In the genomic region with DNA sequence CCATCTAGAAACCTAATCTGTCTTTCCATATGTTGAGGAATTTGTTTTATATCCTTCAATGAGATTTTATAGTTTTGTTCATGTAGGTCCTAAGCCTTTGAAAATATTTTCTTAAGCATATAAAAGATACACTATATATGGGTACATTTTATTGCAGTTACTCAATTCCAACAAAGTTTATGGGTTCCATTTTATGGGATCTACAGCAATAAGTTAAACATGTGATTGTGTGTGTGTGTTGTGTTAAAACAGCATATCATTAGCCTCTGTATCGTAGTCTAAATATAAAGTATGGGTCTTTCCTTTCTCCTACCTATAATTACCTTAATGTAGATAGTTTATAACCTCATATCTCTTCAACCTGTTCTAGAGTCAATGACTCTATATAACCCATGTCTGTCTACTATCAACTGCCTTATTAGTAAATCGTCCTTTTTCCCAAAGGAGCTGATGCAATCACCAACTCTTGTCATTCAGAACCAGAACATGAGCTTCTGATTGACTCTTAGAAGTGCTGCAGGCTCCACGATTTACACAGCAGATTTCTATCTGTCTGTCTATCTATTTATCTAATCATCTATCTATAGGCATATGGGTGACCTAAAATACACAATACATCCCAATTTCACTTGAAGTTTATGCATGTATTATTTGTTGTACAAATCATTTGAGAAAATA, we compare ENCODE assay signal across 2 cellular contexts.
A peak's percentile ranks its signal among the peaks of the same experiment; 100 is the strongest.
TF ChIP-seq lines count a peak whose summit lies in the region.

No MANE protein-coding gene starts in this region.

TF ChIP-seq in HEK293, 187 proteins besides CTCF, POLR2A, EP300 and RAD21 (continued from another document):
- TF ChIP-seq ZNF221 (tag by site-specific recombination; IDR thresholded peaks at IDR 0.05; ENCODE audit: borderline replicate concordance): no peak
- TF ChIP-seq OVOL3 (tag by site-specific recombination; IDR thresholded peaks at IDR 0.05): 0 out of 2 replicates have a peak, but pooled peaks have one; percentile 15
- TF ChIP-seq ZNF112 (tag by site-specific recombination; IDR thresholded peaks at IDR 0.05): no peak
- TF ChIP-seq ZNF146 (tag by site-specific recombination; IDR thresholded peaks at IDR 0.05): no peak
- TF ChIP-seq, protein P1, sequence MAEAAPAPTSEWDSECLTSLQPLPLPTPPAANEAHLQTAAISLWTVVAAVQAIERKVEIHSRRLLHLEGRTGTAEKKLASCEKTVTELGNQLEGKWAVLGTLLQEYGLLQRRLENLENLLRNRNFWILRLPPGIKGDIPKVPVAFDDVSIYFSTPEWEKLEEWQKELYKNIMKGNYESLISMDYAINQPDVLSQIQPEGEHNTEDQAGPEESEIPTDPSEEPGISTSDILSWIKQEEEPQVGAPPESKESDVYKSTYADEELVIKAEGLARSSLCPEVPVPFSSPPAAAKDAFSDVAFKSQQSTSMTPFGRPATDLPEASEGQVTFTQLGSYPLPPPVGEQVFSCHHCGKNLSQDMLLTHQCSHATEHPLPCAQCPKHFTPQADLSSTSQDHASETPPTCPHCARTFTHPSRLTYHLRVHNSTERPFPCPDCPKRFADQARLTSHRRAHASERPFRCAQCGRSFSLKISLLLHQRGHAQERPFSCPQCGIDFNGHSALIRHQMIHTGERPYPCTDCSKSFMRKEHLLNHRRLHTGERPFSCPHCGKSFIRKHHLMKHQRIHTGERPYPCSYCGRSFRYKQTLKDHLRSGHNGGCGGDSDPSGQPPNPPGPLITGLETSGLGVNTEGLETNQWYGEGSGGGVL (tag by site-specific recombination; IDR thresholded peaks at IDR 0.05): no peak
- TF ChIP-seq SCRT1 (tag by site-specific recombination; IDR thresholded peaks at IDR 0.05; ENCODE audit: borderline replicate concordance): 0 out of 2 replicates have a peak, but pooled peaks have one; percentile 51
- no peak for TF ChIP-seq ZNF707 (tag by site-specific recombination; IDR thresholded peaks at IDR 0.05)
- no peak for TF ChIP-seq ZNF350 (tag by site-specific recombination; IDR thresholded peaks at IDR 0.05)
- TF ChIP-seq ZBTB17 (tag by site-specific recombination; IDR thresholded peaks at IDR 0.05): no peak
- TF ChIP-seq ZNF558 (tag by site-specific recombination; IDR thresholded peaks at IDR 0.05): no peak
- TF ChIP-seq ZNF621 (tag by site-specific recombination; IDR thresholded peaks at IDR 0.05): no peak
- TF ChIP-seq ZNF571 (tag by site-specific recombination; IDR thresholded peaks at IDR 0.05): no peak
- no peak for TF ChIP-seq ZNF670 (tag by site-specific recombination; IDR thresholded peaks at IDR 0.05; ENCODE audit: low read depth)
- TF ChIP-seq, protein P2, sequence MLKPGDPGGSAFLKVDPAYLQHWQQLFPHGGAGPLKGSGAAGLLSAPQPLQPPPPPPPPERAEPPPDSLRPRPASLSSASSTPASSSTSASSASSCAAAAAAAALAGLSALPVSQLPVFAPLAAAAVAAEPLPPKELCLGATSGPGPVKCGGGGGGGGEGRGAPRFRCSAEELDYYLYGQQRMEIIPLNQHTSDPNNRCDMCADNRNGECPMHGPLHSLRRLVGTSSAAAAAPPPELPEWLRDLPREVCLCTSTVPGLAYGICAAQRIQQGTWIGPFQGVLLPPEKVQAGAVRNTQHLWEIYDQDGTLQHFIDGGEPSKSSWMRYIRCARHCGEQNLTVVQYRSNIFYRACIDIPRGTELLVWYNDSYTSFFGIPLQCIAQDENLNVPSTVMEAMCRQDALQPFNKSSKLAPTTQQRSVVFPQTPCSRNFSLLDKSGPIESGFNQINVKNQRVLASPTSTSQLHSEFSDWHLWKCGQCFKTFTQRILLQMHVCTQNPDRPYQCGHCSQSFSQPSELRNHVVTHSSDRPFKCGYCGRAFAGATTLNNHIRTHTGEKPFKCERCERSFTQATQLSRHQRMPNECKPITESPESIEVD (tag by site-specific recombination; IDR thresholded peaks at IDR 0.05): peak; percentile 53
- TF ChIP-seq, protein P3, sequence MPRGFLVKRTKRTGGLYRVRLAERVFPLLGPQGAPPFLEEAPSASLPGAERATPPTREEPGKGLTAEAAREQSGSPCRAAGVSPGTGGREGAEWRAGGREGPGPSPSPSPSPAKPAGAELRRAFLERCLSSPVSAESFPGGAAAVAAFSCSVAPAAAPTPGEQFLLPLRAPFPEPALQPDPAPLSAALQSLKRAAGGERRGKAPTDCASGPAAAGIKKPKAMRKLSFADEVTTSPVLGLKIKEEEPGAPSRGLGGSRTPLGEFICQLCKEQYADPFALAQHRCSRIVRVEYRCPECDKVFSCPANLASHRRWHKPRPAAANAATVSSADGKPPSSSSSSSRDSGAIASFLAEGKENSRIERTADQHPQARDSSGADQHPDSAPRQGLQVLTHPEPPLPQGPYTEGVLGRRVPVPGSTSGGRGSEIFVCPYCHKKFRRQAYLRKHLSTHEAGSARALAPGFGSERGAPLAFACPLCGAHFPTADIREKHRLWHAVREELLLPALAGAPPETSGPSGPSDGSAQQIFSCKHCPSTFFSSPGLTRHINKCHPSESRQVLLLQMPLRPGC (tag by site-specific recombination; IDR thresholded peaks at IDR 0.05): no peak
- TF ChIP-seq BCL11B (tag by site-specific recombination; IDR thresholded peaks at IDR 0.05; ENCODE audit: low read depth): peak; percentile 58; the same call in 1 of the 2 replicates
- TF ChIP-seq ZBTB7A (tag by site-specific recombination; IDR thresholded peaks at IDR 0.05; ENCODE audit: low read depth): no peak
- peak; percentile 22; the same call in 1 of the 2 replicates for TF ChIP-seq ZXDB (tag by site-specific recombination; IDR thresholded peaks at IDR 0.05)
- TF ChIP-seq FEZF1 (tag by site-specific recombination; IDR thresholded peaks at IDR 0.05): peak; percentile 72
- no peak for TF ChIP-seq ZNF837 (tag by site-specific recombination; IDR thresholded peaks at IDR 0.05)
- TF ChIP-seq ZNF514 (tag by site-specific recombination; IDR thresholded peaks at IDR 0.05): no peak
- no peak for TF ChIP-seq ZNF138 (tag by site-specific recombination; IDR thresholded peaks at IDR 0.05; ENCODE audit: borderline replicate concordance)
- no peak for TF ChIP-seq ZNF830 (tag by site-specific recombination; IDR thresholded peaks at IDR 0.05; ENCODE audit: low read depth)
- TF ChIP-seq YY1 (tag by site-specific recombination; IDR thresholded peaks at IDR 0.05): no peak
- no peak for TF ChIP-seq ZNF366 (tag by site-specific recombination; conservative IDR thresholded peaks at IDR 0.05)
- no peak for TF ChIP-seq ZNF311 (tag by site-specific recombination; IDR thresholded peaks at IDR 0.05; ENCODE audit: borderline replicate concordance)
- 0 out of 2 replicates have a peak, but pooled peaks have one; percentile 10 for TF ChIP-seq ZNF335 (tag by site-specific recombination; conservative IDR thresholded peaks at IDR 0.05)
- TF ChIP-seq ZNF174 (tag by site-specific recombination; IDR thresholded peaks at IDR 0.05): no peak
- TF ChIP-seq SP7 (tag by site-specific recombination; IDR thresholded peaks at IDR 0.05): peak; percentile 92
- no peak for TF ChIP-seq ZNF658 (tag by site-specific recombination; IDR thresholded peaks at IDR 0.05)
- TF ChIP-seq, protein P4, sequence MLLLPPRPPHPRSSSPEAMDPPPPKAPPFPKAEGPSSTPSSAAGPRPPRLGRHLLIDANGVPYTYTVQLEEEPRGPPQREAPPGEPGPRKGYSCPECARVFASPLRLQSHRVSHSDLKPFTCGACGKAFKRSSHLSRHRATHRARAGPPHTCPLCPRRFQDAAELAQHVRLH (tag by site-specific recombination; IDR thresholded peaks at IDR 0.05): peak; percentile 78

TF ChIP-seq in GM12878, 131 proteins besides CTCF, POLR2A, EP300 and RAD21 (continued from another document):
- TF ChIP-seq, protein P5, sequence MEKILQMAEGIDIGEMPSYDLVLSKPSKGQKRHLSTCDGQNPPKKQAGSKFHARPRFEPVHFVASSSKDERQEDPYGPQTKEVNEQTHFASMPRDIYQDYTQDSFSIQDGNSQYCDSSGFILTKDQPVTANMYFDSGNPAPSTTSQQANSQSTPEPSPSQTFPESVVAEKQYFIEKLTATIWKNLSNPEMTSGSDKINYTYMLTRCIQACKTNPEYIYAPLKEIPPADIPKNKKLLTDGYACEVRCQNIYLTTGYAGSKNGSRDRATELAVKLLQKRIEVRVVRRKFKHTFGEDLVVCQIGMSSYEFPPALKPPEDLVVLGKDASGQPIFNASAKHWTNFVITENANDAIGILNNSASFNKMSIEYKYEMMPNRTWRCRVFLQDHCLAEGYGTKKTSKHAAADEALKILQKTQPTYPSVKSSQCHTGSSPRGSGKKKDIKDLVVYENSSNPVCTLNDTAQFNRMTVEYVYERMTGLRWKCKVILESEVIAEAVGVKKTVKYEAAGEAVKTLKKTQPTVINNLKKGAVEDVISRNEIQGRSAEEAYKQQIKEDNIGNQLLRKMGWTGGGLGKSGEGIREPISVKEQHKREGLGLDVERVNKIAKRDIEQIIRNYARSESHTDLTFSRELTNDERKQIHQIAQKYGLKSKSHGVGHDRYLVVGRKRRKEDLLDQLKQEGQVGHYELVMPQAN (conservative IDR thresholded peaks at IDR 0.05): no peak
- TF ChIP-seq, protein P6, sequence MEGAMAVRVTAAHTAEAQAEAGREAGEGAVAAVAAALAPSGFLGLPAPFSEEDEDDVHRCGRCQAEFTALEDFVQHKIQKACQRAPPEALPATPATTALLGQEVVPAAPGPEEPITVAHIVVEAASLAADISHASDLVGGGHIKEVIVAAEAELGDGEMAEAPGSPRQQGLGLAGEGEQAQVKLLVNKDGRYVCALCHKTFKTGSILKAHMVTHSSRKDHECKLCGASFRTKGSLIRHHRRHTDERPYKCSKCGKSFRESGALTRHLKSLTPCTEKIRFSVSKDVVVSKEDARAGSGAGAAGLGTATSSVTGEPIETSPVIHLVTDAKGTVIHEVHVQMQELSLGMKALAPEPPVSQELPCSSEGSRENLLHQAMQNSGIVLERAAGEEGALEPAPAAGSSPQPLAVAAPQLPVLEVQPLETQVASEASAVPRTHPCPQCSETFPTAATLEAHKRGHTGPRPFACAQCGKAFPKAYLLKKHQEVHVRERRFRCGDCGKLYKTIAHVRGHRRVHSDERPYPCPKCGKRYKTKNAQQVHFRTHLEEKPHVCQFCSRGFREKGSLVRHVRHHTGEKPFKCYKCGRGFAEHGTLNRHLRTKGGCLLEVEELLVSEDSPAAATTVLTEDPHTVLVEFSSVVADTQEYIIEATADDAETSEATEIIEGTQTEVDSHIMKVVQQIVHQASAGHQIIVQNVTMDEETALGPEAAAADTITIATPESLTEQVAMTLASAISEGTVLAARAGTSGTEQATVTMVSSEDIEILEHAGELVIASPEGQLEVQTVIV (IDR thresholded peaks at IDR 0.05; ENCODE audit: borderline replicate concordance, partially characterized antibody): no peak
- no peak for TF ChIP-seq SMC3 (IDR thresholded peaks at IDR 0.05; ENCODE audit: borderline replicate concordance, low read length)
